In genomic region chr12:19430988-19431387, GRCh38 we compare ENCODE assay signal across 19 cellular contexts. TPM values are rescaled to one million over a fixed set of nuclear protein-coding genes. Genes with fewer than 3 reads are reported as not detected.
DNase-seq lines count a peak whose midpoint lies in the region; ATAC-seq and TF ChIP-seq lines count a peak whose summit lies in the region.
"Had no signal": no experiment of that assay in that cellular context is flagged by ENCODE, and none has a peak within 500 bp of the region (broad histone marks: within the 10 kb centered on the region; RNA-seq: fewer than 3 reads in every experiment).

No MANE protein-coding gene starts in this region.

- peaks cover 10% of the 10 kb centered on the region for H3K9me3 ChIP-seq in WERI-Rb-1 (ENCODE audit: severe bottlenecking)
- H3K9me3 ChIP-seq: BE2C had no signal

- peaks cover 3 to 7% of the 10 kb centered on the region in 2 donors for H3K9me3 Mint-ChIP-seq in activated naive CD4-positive, alpha-beta T cell treated with anti-CD3 and anti-CD28 coated beads, Interleukin-2, amount 50 U/mL, for 72 hours
- no peaks in the 10 kb centered on the region for H3K9me3 Mint-ChIP-seq in stimulated activated effector memory CD8-positive, alpha-beta T cell treated with anti-CD3 and anti-CD28 coated beads, Interleukin-12 subunit alpha, Interleukin-12 subunit beta, amount 100 ng/mL, for 72 hours

- H3K27ac Mint-ChIP-seq in activated naive CD4-positive, alpha-beta T cell treated with anti-CD3 and anti-CD28 coated beads, Interleukin-2, amount 50 U/mL, for 72 hours = peak overlapping the region; percentile 99 to 100
- H3K27ac Mint-ChIP-seq in stimulated activated effector memory CD8-positive, alpha-beta T cell treated with anti-CD3 and anti-CD28 coated beads, Interleukin-12 subunit alpha, Interleukin-12 subunit beta, amount 100 ng/mL, for 72 hours = peak overlapping the region; percentile 96

- H3K27ac ChIP-seq in WERI-Rb-1 = peak overlapping the region; percentile 71; the same call in 1 of the 2 replicates
- H3K27ac ChIP-seq: right atrium auricular region had no signal

- no peaks in the 10 kb centered on the region for H3K27me3 ChIP-seq in WERI-Rb-1 (ENCODE audit: insufficient read depth, low read depth, severe bottlenecking)
- H3K27me3 ChIP-seq: BE2C, right atrium auricular region had no signal

- TF ChIP-seq CTCF in WERI-Rb-1 (IDR thresholded peaks at IDR 0.05; ENCODE audit: low read depth, low read length) (no peak), epithelial cell of esophagus (IDR thresholded peaks at IDR 0.05; ENCODE audit: insufficient read depth, low read depth, low read length, missing control alignments) (no peak)

- peaks cover 10 to 25% of the 10 kb centered on the region in 2 donors for H3K36me3 Mint-ChIP-seq in activated naive CD4-positive, alpha-beta T cell treated with anti-CD3 and anti-CD28 coated beads, Interleukin-2, amount 50 U/mL, for 72 hours
- H3K36me3 Mint-ChIP-seq in stimulated activated effector memory CD8-positive, alpha-beta T cell treated with anti-CD3 and anti-CD28 coated beads, Interleukin-12 subunit alpha, Interleukin-12 subunit beta, amount 100 ng/mL, for 72 hours = no peaks in the 10 kb centered on the region
- H3K36me3 Mint-ChIP-seq: naive B cell; stimulated activated memory B cell treated with anti-CD40 and anti-IgM and Interleukin-4, amounts not matched to agents 10 μg/mL and 1 μg/mL and 100 μg/mL, for 72 hours had no signal

- H3K4me3 Mint-ChIP-seq in stimulated activated effector memory CD8-positive, alpha-beta T cell treated with anti-CD3 and anti-CD28 coated beads, Interleukin-12 subunit alpha, Interleukin-12 subunit beta, amount 100 ng/mL, for 72 hours = peak overlapping the region; percentile 40
- H3K4me3 Mint-ChIP-seq: endodermal cell; naive B cell; stimulated activated memory B cell treated with anti-CD40 and anti-IgM and Interleukin-4, amounts not matched to agents 10 μg/mL and 1 μg/mL and 100 μg/mL, for 72 hours had no signal

- DNase-seq in activated naive CD4-positive, alpha-beta T cell treated with anti-CD3 and anti-CD28 coated beads, Interleukin-2, amount 50 U/mL, for 72 hours (ENCODE audit: low spot score in 2 of 2) = no peak
- DNase-seq in activated naive CD4-positive, alpha-beta T cell (lab: John Stamatoyannopoulos, UW) = no peak
- DNase-seq in WERI-Rb-1 (no peak), epithelial cell of esophagus (ENCODE audit: low read depth) (peak; percentile 39), SW480 (ENCODE audit: low spot score) (no peak), D341Med (ENCODE audit: low spot score) (no peak)
- DNase-seq in stimulated activated effector memory CD8-positive, alpha-beta T cell treated with anti-CD3 and anti-CD28 coated beads, Interleukin-12 subunit alpha, Interleukin-12 subunit beta, amount 100 ng/mL, for 72 hours (ENCODE audit: low spot score in 2 of 2) = no peak
- DNase-seq: activated T-cell treated with anti-CD3 and anti-CD28 coated beads for 4 hours; BE2C; DMS79; left colon; naive B cell; NCI-H82; SIG-M5; stimulated activated CD4-positive, alpha-beta T cell treated with anti-CD3 and anti-CD28 coated beads, Interleukin-4, amount 100 ng/mL, for 24 hours had no signal

- H3K36me3 ChIP-seq in WERI-Rb-1 = no peaks in the 10 kb centered on the region
- H3K36me3 ChIP-seq: BE2C, right atrium auricular region had no signal

- H3K4me1 Mint-ChIP-seq in stimulated activated effector memory CD8-positive, alpha-beta T cell treated with anti-CD3 and anti-CD28 coated beads, Interleukin-12 subunit alpha, Interleukin-12 subunit beta, amount 100 ng/mL, for 72 hours = peaks cover 47% of the 10 kb centered on the region
- H3K4me1 Mint-ChIP-seq: naive B cell; stimulated activated memory B cell treated with anti-CD40 and anti-IgM and Interleukin-4, amounts not matched to agents 10 μg/mL and 1 μg/mL and 100 μg/mL, for 72 hours had no signal

- no peak for ATAC-seq in activated naive CD4-positive, alpha-beta T cell treated with anti-CD3 and anti-CD28 coated beads, Interleukin-2, amount 50 U/mL, for 72 hours
- ATAC-seq in stimulated activated effector memory CD8-positive, alpha-beta T cell treated with anti-CD3 and anti-CD28 coated beads, Interleukin-12 subunit alpha, Interleukin-12 subunit beta, amount 100 ng/mL, for 72 hours = no peak
- no peak for ATAC-seq in GM21619 (IDR thresholded peaks at IDR 0.05; ENCODE audit: unreplicated experiment)
- ATAC-seq: left colon; stimulated activated memory B cell treated with anti-CD40 and anti-IgM and Interleukin-4, amounts not matched to agents 10 μg/mL and 1 μg/mL and 100 μg/mL, for 72 hours had no signal

- H3K4me3 ChIP-seq in WERI-Rb-1 (ENCODE audit: low read depth, low read length) (no peak overlapping the region), epithelial cell of esophagus (ENCODE audit: low read length) (no peak overlapping the region)
- H3K4me3 ChIP-seq: right atrium auricular region had no signal

RNA-seq across cellular contexts. Expression of gene AEBP2, which starts 8.3 kb away (rescaled TPM):
- total RNA-seq in activated naive CD4-positive, alpha-beta T cell treated with anti-CD3 and anti-CD28 coated beads, Interleukin-2, amount 50 U/mL, for 72 hours = 10 to 100 TPM; 48.8 to 69.3 TPM
